In genomic region chr1:221371671-221372070, GRCh38 we compare ENCODE assay signal across 32 cellular contexts.
"Had no signal": no experiment of that assay in that cellular context is flagged by ENCODE, and none has a peak within 500 bp of the region (broad histone marks: within the 10 kb centered on the region; RNA-seq: fewer than 3 reads in every experiment).

No MANE protein-coding gene starts in this region.

- H3K27me3 ChIP-seq: ascending aorta, body of pancreas had no signal

- H3K4me3 ChIP-seq: ascending aorta, body of pancreas, SK-N-MC had no signal

- H3K27ac ChIP-seq: ascending aorta, body of pancreas, SK-N-MC had no signal

- H3K9me3 ChIP-seq: ascending aorta, body of pancreas had no signal

- ATAC-seq: activated naive CD4-positive, alpha-beta T cell treated with anti-CD3 and anti-CD28 coated beads, Interleukin-2, amount 50 U/mL, for 72 hours; activated naive CD8-positive, alpha-beta T cell treated with anti-CD3 and anti-CD28 coated beads, Interleukin-2, amount 50 U/mL, for 24 hours; activated T-cell treated with anti-CD3 and anti-CD28 coated beads, Interleukin-2, amount 50 U/mL, for 4 hours; body of pancreas; Panc1; Right ventricle myocardium inferior; T-cell had no signal

- DNase-seq: activated B cell treated with CpG ODN at 0.5 μM for 24 hours; activated CD4-positive, alpha-beta T cell treated with anti-CD3 and anti-CD28 coated beads for 1 hour; activated CD4-positive, alpha-beta T cell treated with anti-CD3 and anti-CD28 coated beads, Interleukin-2, amount 10 ng/mL, durations not matched to agents 24 days and 14 days; activated CD4-positive, alpha-beta T cell treated with anti-CD3 and anti-CD28 coated beads, Interleukin-2, amount 50 U/mL, for 48 hours; activated CD8-positive, alpha-beta memory T cell treated with anti-CD3 and anti-CD28 coated beads for 24 hours; activated effector memory CD4-positive, alpha-beta T cell treated with anti-CD3 and anti-CD28 coated beads, Interleukin-2, amount 50 U/mL, for 16 hours; activated naive CD4-positive, alpha-beta T cell treated with Interleukin-2 at 50 U/mL for 16 hours; activated naive CD8-positive, alpha-beta T cell treated with anti-CD3 and anti-CD28 coated beads, Interleukin-2, amount 50 U/mL, for 24 hours; activated T-cell treated with anti-CD3 and anti-CD28 coated beads, Interleukin-2, amount 50 U/mL, for 4 hours; amniotic stem cell; body of pancreas; central memory CD4-positive, alpha-beta T cell; Karpas-422; MM.1S; NCI-H1105 treated with DMSO at 0.1 percent for 48 hours; NCI-H1436 treated with DMSO at 0.1 percent for 48 hours; NCI-H187; NCI-H2081; NCI-H2171; NCI-H226; NCI-H526; NK-92 treated with Interleukin-12 subunit alpha and Interleukin-12 subunit beta, amount 100 ng/mL, for 24 hours; OCI-M1; RPMI8226; T-cell; T-helper 2 cell; T1000 had no signal

- H3K36me3 ChIP-seq: ascending aorta had no signal

- H3K4me1 ChIP-seq: ascending aorta, body of pancreas had no signal
